4 cellular contexts compared by ENCODE assay signal in genomic region chr12:109850518-109850917, GRCh38.
A peak's percentile ranks its signal among the peaks of the same experiment; 100 is the strongest.
TF ChIP-seq lines count a peak whose summit lies in the region.

No MANE protein-coding gene starts in this region.

TF ChIP-seq in HEK293, 187 proteins besides CTCF, POLR2A, EP300 and RAD21:
- TF ChIP-seq ZNF121 (tag by site-specific recombination; IDR thresholded peaks at IDR 0.05), result peak; percentile 54; the same call in 1 of the 2 replicates

TF ChIP-seq in WTC11, 78 proteins besides CTCF, POLR2A, EP300 and RAD21:
- TF ChIP-seq ZNF121 (CRISPR knock-in tag; IDR thresholded peaks at IDR 0.05), result peak; percentile 62; the same call in 1 of the 2 replicates

TF ChIP-seq in K562, 482 proteins besides CTCF, POLR2A, EP300 and RAD21:
- TF ChIP-seq ZNF121 (CRISPR knock-in tag; conservative IDR thresholded peaks at IDR 0.05), result peak; percentile 90
- TF ChIP-seq RBM25 (IDR thresholded peaks at IDR 0.05; ENCODE audit: low read depth, low read length, severe bottlenecking), result peak; percentile 55

TF ChIP-seq in HepG2, 621 proteins besides CTCF, POLR2A, EP300 and RAD21:
- TF ChIP-seq ZNF121 (CRISPR knock-in tag; IDR thresholded peaks at IDR 0.05), result peak; percentile 62; the same call in 1 of the 2 replicates
